30 cellular contexts compared by ENCODE assay signal in genomic region chr3:46479696-46480095, GRCh38. TPM values are rescaled to one million over a fixed set of nuclear protein-coding genes. Genes with fewer than 3 reads are reported as not detected.
"Had no signal": no experiment of that assay in that cellular context is flagged by ENCODE, and none has a peak within 500 bp of the region (broad histone marks: within the 10 kb centered on the region; RNA-seq: fewer than 3 reads in every experiment).

No MANE protein-coding gene starts in this region.

- H3K36me3 Mint-ChIP-seq: activated CD4-positive, alpha-beta memory T cell treated with anti-CD3 and anti-CD28 coated beads for 36 hours; stimulated activated effector memory CD8-positive, alpha-beta T cell treated with anti-CD3 and anti-CD28 coated beads, Interleukin-12 subunit alpha, Interleukin-12 subunit beta, amount 100 ng/mL, for 72 hours had no signal

- H3K4me1 ChIP-seq: colonic mucosa, esophagus squamous epithelium, heart right ventricle, pancreas, psoas muscle, sigmoid colon, tibial artery, upper lobe of right lung had no signal

- H3K4me1 Mint-ChIP-seq: activated naive CD4-positive, alpha-beta T cell treated with anti-CD3 and anti-CD28 coated beads, Interleukin-2, amount 50 U/mL, for 24 hours; activated naive CD8-positive, alpha-beta T cell treated with anti-CD3 and anti-CD28 coated beads, Interleukin-2, amount 50 U/mL, for 24 hours; stimulated activated effector memory CD8-positive, alpha-beta T cell treated with anti-CD3 and anti-CD28 coated beads, Interleukin-12 subunit alpha, Interleukin-12 subunit beta, amount 100 ng/mL, for 72 hours; stimulated activated naive CD8-positive, alpha-beta T cell treated with anti-CD3 and anti-CD28 coated beads, Interleukin-15, amount 100 ng/mL, for 72 hours had no signal

- H3K4me3 ChIP-seq: colonic mucosa, esophagus squamous epithelium, heart right ventricle, pancreas, psoas muscle, sigmoid colon, tibial artery, upper lobe of right lung had no signal

- H3K27me3 ChIP-seq: colonic mucosa, pancreas, sigmoid colon, upper lobe of right lung had no signal

- DNase-seq: activated CD4-positive, alpha-beta memory T cell treated with anti-CD3 and anti-CD28 coated beads for 36 hours; activated CD4-positive, alpha-beta T cell treated with anti-CD3 and anti-CD28 coated beads for 4 hours; activated naive CD8-positive, alpha-beta T cell treated with anti-CD3 and anti-CD28 coated beads, Interleukin-2, amount 50 U/mL, for 24 hours; activated T-cell treated with anti-CD3 and anti-CD28 coated beads, Interleukin-2, amount 50 U/mL, for 48 hours; colonic mucosa; effector CD8-positive, alpha-beta T cell; esophagus squamous epithelium; heart right ventricle; left cardiac atrium; mammary epithelial cell; naive thymus-derived CD4-positive, alpha-beta T cell; pancreas; psoas muscle; sigmoid colon; small intestine; stimulated activated CD4-positive, alpha-beta T cell treated with anti-CD3 and anti-CD28 coated beads, Interleukin-4, amount 100 ng/mL, for 24 hours; stimulated activated naive CD8-positive, alpha-beta T cell treated with anti-CD3 and anti-CD28 coated beads, Interleukin-15, amount 100 ng/mL, for 72 hours; T-helper 9 cell; tibial artery; upper lobe of right lung had no signal

- H3K9me3 ChIP-seq: colonic mucosa, pancreas, psoas muscle, sigmoid colon, upper lobe of right lung had no signal

- H3K4me3 Mint-ChIP-seq: activated CD4-positive, alpha-beta memory T cell treated with anti-CD3 and anti-CD28 coated beads for 36 hours; activated naive CD4-positive, alpha-beta T cell treated with anti-CD3 and anti-CD28 coated beads, Interleukin-2, amount 50 U/mL, for 24 hours; activated naive CD8-positive, alpha-beta T cell treated with anti-CD3 and anti-CD28 coated beads, Interleukin-2, amount 50 U/mL, for 24 hours; naive thymus-derived CD4-positive, alpha-beta T cell; stimulated activated effector memory CD8-positive, alpha-beta T cell treated with anti-CD3 and anti-CD28 coated beads, Interleukin-12 subunit alpha, Interleukin-12 subunit beta, amount 100 ng/mL, for 72 hours; stimulated activated naive CD8-positive, alpha-beta T cell treated with anti-CD3 and anti-CD28 coated beads, Interleukin-15, amount 100 ng/mL, for 72 hours; T-helper 1 cell treated with Interleukin-12 subunit alpha and Interleukin-12 subunit beta and Interleukin-4 antibody, amounts not matched to agents 30 μg/mL and 1 μg/mL, for 36 hours had no signal

- ATAC-seq: activated naive CD8-positive, alpha-beta T cell treated with anti-CD3 and anti-CD28 coated beads, Interleukin-2, amount 50 U/mL, for 24 hours; heart right ventricle; left cardiac atrium; naive thymus-derived CD4-positive, alpha-beta T cell; pancreas; psoas muscle; stimulated activated effector memory CD8-positive, alpha-beta T cell treated with anti-CD3 and anti-CD28 coated beads, Interleukin-12 subunit alpha, Interleukin-12 subunit beta, amount 100 ng/mL, for 72 hours; stimulated activated naive CD8-positive, alpha-beta T cell treated with anti-CD3 and anti-CD28 coated beads, Interleukin-15, amount 100 ng/mL, for 72 hours; upper lobe of right lung had no signal

- H3K27ac ChIP-seq: colonic mucosa, epithelial cell of prostate, esophagus squamous epithelium, heart right ventricle, pancreas, psoas muscle, sigmoid colon, tibial artery, upper lobe of right lung, VCaP had no signal

- H3K27ac Mint-ChIP-seq: activated CD4-positive, alpha-beta memory T cell treated with anti-CD3 and anti-CD28 coated beads for 36 hours; activated naive CD4-positive, alpha-beta T cell treated with anti-CD3 and anti-CD28 coated beads, Interleukin-2, amount 50 U/mL, for 24 hours; activated naive CD8-positive, alpha-beta T cell treated with anti-CD3 and anti-CD28 coated beads, Interleukin-2, amount 50 U/mL, for 24 hours; activated T-helper 2 cell treated with anti-CD3 and anti-CD28 coated beads, Interferon-gamma antibody, Interleukin-2, Interleukin-4, amounts not matched to agents 10 μg/mL and 5 μg/mL and 100 μg/mL, durations not matched to agents 14 hours and 24 hours and 36 hours; naive thymus-derived CD4-positive, alpha-beta T cell; stimulated activated effector memory CD8-positive, alpha-beta T cell treated with anti-CD3 and anti-CD28 coated beads, Interleukin-12 subunit alpha, Interleukin-12 subunit beta, amount 100 ng/mL, for 72 hours; stimulated activated naive CD8-positive, alpha-beta T cell treated with anti-CD3 and anti-CD28 coated beads, Interleukin-15, amount 100 ng/mL, for 72 hours; T-helper 1 cell treated with Interleukin-12 subunit alpha and Interleukin-12 subunit beta and Interleukin-4 antibody, amounts not matched to agents 30 μg/mL and 1 μg/mL, for 36 hours had no signal

- H3K36me3 ChIP-seq: colonic mucosa, esophagus squamous epithelium, heart right ventricle, pancreas, sigmoid colon, tibial artery, upper lobe of right lung had no signal

RNA-seq across cellular contexts. Expression of gene LTF, which starts 15.0 kb away (rescaled TPM):
- total RNA-seq: activated CD4-positive, alpha-beta memory T cell treated with anti-CD3 and anti-CD28 coated beads for 36 hours; activated T-helper 2 cell treated with anti-CD3 and anti-CD28 coated beads, Interferon-gamma antibody, Interleukin-2, Interleukin-4, amounts not matched to agents 10 μg/mL and 5 μg/mL and 100 μg/mL, durations not matched to agents 14 hours and 24 hours and 36 hours; glomerular endothelial cell had no signal
- polyA plus RNA-seq: naive thymus-derived CD4-positive, alpha-beta T cell; neural cell had no signal

RNA-seq across cellular contexts. Expression of gene RTP3, which starts 18.1 kb away (rescaled TPM):
- total RNA-seq: activated CD4-positive, alpha-beta memory T cell treated with anti-CD3 and anti-CD28 coated beads for 36 hours; activated T-helper 2 cell treated with anti-CD3 and anti-CD28 coated beads, Interferon-gamma antibody, Interleukin-2, Interleukin-4, amounts not matched to agents 10 μg/mL and 5 μg/mL and 100 μg/mL, durations not matched to agents 14 hours and 24 hours and 36 hours; bronchial epithelial cell; colonic mucosa; dermis microvascular lymphatic vessel endothelial cell; esophagus squamous epithelium; glomerular endothelial cell; heart right ventricle; left cardiac atrium; mammary epithelial cell; naive thymus-derived CD4-positive, alpha-beta T cell; pancreas; psoas muscle; sigmoid colon; upper lobe of right lung had no signal
- polyA plus RNA-seq: heart right ventricle; mammary epithelial cell; naive thymus-derived CD4-positive, alpha-beta T cell; neural cell; pancreas; sigmoid colon; small intestine had no signal
